In the genomic region with DNA sequence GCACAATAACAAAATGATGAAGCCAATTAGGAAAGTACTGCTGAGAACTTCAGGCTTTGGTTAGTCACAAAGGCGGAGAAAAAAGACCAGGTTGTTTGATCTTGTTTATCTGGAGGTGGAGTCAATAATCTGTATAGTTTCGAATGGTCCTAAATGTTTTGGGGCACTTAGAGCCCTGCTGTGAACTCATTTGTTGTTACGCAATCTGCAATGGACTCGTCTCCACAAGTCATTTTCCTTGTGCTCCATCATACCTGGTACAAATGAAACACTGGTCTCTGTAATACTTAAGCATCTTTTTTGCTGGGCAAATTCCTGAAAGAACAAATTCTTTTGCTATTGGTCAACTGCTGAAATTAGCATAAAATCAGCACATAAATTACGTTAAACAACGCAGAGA, we compare ENCODE assay signal across 27 cellular contexts.
"Had no signal": no experiment of that assay in that cellular context is flagged by ENCODE, and none has a peak within 500 bp of the region (broad histone marks: within the 10 kb centered on the region; RNA-seq: fewer than 3 reads in every experiment).

No MANE protein-coding gene starts in this region.

- ATAC-seq: gastrocnemius medialis; left ventricle myocardium superior; mucosa of descending colon; natural killer cell treated with Interleukin-12 subunit alpha and Interleukin-12 subunit beta and Interleukin-15 and Interleukin-18, amount 100 ng/mL, for 72 hours; stimulated activated memory B cell treated with anti-CD40 and anti-IgM and Interleukin-4, amounts not matched to agents 10 μg/mL and 1 μg/mL and 100 μg/mL, for 72 hours had no signal

- H3K9me3 ChIP-seq: colonic mucosa, gastrocnemius medialis, mucosa of descending colon, right atrium auricular region, sigmoid colon, thoracic aorta, upper lobe of left lung had no signal

- H3K79me2 ChIP-seq: parathyroid adenoma had no signal

- H2AFZ ChIP-seq: parathyroid adenoma had no signal

- DNase-seq: colonic mucosa; effector CD8-positive, alpha-beta T cell; endodermal cell; erythroblast; gastrocnemius medialis; head of caudate nucleus; left ventricle myocardium superior; mesenchymal stem cell; mucosa of descending colon; naive B cell; sigmoid colon; stimulated activated CD4-positive, alpha-beta T cell treated with anti-CD3 and anti-CD28 coated beads, Interleukin-4, amount 100 ng/mL, for 4 hours; upper lobe of left lung had no signal

- H3K27me3 ChIP-seq: colonic mucosa, gastrocnemius medialis, right atrium auricular region, tibial nerve, upper lobe of left lung had no signal

- H3K4me3 ChIP-seq: colonic mucosa, gastrocnemius medialis, lung, mucosa of descending colon, right atrium auricular region, sigmoid colon, thoracic aorta, tibial nerve, upper lobe of left lung had no signal

- H3K4me1 ChIP-seq: colonic mucosa, gastrocnemius medialis, parathyroid adenoma, right atrium auricular region, sigmoid colon, tibial nerve, upper lobe of left lung had no signal

- H3K9ac ChIP-seq: parathyroid adenoma had no signal

- H3K36me3 ChIP-seq: colonic mucosa, gastrocnemius medialis, right atrium auricular region, sigmoid colon, thoracic aorta, tibial nerve, upper lobe of left lung had no signal

- H3K27me3 Mint-ChIP-seq: stimulated activated memory B cell treated with anti-CD40 and anti-IgM and Interleukin-4, amounts not matched to agents 10 μg/mL and 1 μg/mL and 100 μg/mL, for 72 hours had no signal

- H3K36me3 Mint-ChIP-seq: mesothelial cell of epicardium; naive B cell; natural killer cell treated with Interleukin-12 subunit alpha and Interleukin-12 subunit beta and Interleukin-15 and Interleukin-18, amount 100 ng/mL, for 72 hours; stimulated activated memory B cell treated with anti-CD40 and anti-IgM and Interleukin-4, amounts not matched to agents 10 μg/mL and 1 μg/mL and 100 μg/mL, for 72 hours had no signal

- H3K4me3 Mint-ChIP-seq: dendritic cell treated with granulocyte-macrophage colony-stimulating factor and Interleukin-4, amounts not matched to agents 40 ng/mL and 50 ng/mL, for 4 days; endodermal cell; mesothelial cell of epicardium; naive B cell; natural killer cell treated with Interleukin-12 subunit alpha and Interleukin-12 subunit beta and Interleukin-15 and Interleukin-18, amount 100 ng/mL, for 72 hours; neural crest cell; stimulated activated memory B cell treated with anti-CD40 and anti-IgM and Interleukin-4, amounts not matched to agents 10 μg/mL and 1 μg/mL and 100 μg/mL, for 72 hours; stimulated activated naive CD8-positive, alpha-beta T cell treated with anti-CD3 and anti-CD28 coated beads, Interleukin-15, Interleukin-2, amounts not matched to agents 100 ng/mL and 50 ng/mL, for 24 hours had no signal

- H3K27ac Mint-ChIP-seq: dendritic cell treated with granulocyte-macrophage colony-stimulating factor and Interleukin-4, amounts not matched to agents 40 ng/mL and 50 ng/mL, for 4 days; endodermal cell; mesothelial cell of epicardium; naive B cell; natural killer cell treated with Interleukin-12 subunit alpha and Interleukin-12 subunit beta and Interleukin-15 and Interleukin-18, amount 100 ng/mL, for 72 hours; progenitor cell of endocrine pancreas; stimulated activated memory B cell treated with anti-CD40 and anti-IgM and Interleukin-4, amounts not matched to agents 10 μg/mL and 1 μg/mL and 100 μg/mL, for 72 hours; stimulated activated naive CD8-positive, alpha-beta T cell treated with anti-CD3 and anti-CD28 coated beads, Interleukin-15, Interleukin-2, amounts not matched to agents 100 ng/mL and 50 ng/mL, for 24 hours had no signal

- H3K4me1 Mint-ChIP-seq: naive B cell; stimulated activated memory B cell treated with anti-CD40 and anti-IgM and Interleukin-4, amounts not matched to agents 10 μg/mL and 1 μg/mL and 100 μg/mL, for 72 hours had no signal

- H3K27ac ChIP-seq: colonic mucosa, gastrocnemius medialis, parathyroid adenoma, right atrium auricular region, sigmoid colon, thoracic aorta, tibial nerve, upper lobe of left lung had no signal

- FAIRE-seq: keratinocyte, urothelium cell line had no signal
